In the genomic region with DNA sequence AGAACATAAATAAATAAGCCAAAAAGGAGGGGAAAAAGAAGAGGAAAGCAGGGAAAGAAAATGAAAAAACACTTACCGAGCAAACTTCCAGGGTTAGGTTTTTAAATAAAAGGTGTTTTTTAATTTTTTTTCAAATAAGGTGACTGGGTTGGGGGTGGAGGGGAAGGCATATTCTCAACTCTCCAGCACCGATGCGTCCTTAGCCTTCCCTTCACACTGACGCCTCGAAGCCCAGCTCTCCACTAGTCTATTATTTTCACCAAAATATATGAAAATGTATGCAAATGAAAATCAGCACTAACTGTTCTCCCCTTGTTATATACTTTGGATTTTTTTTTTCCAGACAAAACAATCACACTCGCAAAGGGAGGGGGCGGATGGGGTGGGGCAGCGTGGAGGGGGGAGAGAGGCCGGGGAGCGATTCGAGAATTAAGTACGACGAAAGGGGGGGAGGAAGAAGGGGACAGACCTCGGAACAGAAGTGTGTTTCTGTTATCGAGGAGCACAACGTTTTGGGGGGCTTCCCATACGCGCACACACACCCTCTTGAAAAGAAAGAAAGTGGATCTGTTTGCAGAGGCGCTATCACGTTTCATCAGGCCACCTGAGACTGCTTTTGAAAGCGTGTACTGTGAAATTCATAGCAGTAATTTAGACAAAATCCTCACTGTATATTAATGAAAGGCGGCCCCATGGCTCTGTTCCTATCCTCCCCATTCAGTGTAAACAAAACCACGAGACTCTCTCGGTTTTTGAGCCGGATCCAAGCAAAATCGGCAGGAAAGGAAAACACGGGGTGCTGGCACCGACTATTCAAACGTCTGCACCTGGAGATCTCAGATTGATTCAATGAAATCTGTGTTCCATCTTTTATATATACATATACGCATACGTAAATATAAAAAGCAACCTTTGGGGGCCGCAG, we compare ENCODE assay signal across 9 cellular contexts. TPM values are rescaled to one million over a fixed set of nuclear protein-coding genes. Genes with fewer than 3 reads are reported as not detected.
DNase-seq lines count a peak whose midpoint lies in the region; ATAC-seq and TF ChIP-seq lines count a peak whose summit lies in the region.
"Had no signal": no experiment of that assay in that cellular context is flagged by ENCODE, and none has a peak within 500 bp of the region (broad histone marks: within the 10 kb centered on the region; RNA-seq: fewer than 3 reads in every experiment).

No MANE protein-coding gene starts in this region.

- H2BK15ac ChIP-seq in mesendoderm (replicated peaks; ENCODE audit: low read depth), result no peak overlapping the region

- H3K9me3 Mint-ChIP-seq in GM23338, result no peaks in the 10 kb centered on the region; the same call in 1 of the 3 replicates

- H3K27me3 ChIP-seq in ACC112 (ENCODE audit: insufficient read depth, low read length), result peaks cover 81% of the 10 kb centered on the region
- H3K27me3 ChIP-seq in GM23338 (ENCODE audit: insufficient read depth), result peaks cover 84% of the 10 kb centered on the region
- peaks cover 3% of the 10 kb centered on the region for H3K27me3 ChIP-seq in ascending aorta
- peaks cover 50% of the 10 kb centered on the region for H3K27me3 ChIP-seq in mesendoderm (ENCODE audit: insufficient read depth, low read length, poor library complexity)

- no peaks in the 10 kb centered on the region; the same call in 1 of the 2 replicates for H4K20me1 ChIP-seq in GM23338 (replicated peaks; ENCODE audit: insufficient read depth)

- H3K4ac ChIP-seq in mesendoderm (ENCODE audit: low read depth, low read length), result no peak overlapping the region

- no peaks in the 10 kb centered on the region for H3K9me3 ChIP-seq in ascending aorta

- no peaks in the 10 kb centered on the region; the same call in 2 of the 3 replicates for H3K36me3 Mint-ChIP-seq in GM23338 (ENCODE audit: low read depth)

- no peak overlapping the region for H3K18ac ChIP-seq in mesendoderm (ENCODE audit: low read length)

- no peaks in the 10 kb centered on the region for H3K9me2 ChIP-seq in GM23338 (ENCODE audit: insufficient read depth)

- no peak overlapping the region for H2BK120ac ChIP-seq in mesendoderm (ENCODE audit: low read depth, low read length)

- peak overlapping the region; percentile 87 for H3K4me3 Mint-ChIP-seq in GM23338

- no peak overlapping the region for H3K23ac ChIP-seq in mesendoderm (ENCODE audit: low read length)

- H3K4me1 Mint-ChIP-seq in GM23338, result peaks cover 66% of the 10 kb centered on the region

- H3K4me2 ChIP-seq in GM23338, result peak overlapping the region; percentile 89
- H3K4me2 ChIP-seq in mesendoderm (ENCODE audit: low read length), result no peak overlapping the region

- H2AFZ ChIP-seq in ACC112 (ENCODE audit: low read length, unreplicated experiment) (no peak overlapping the region), GM23338 (peak overlapping the region; percentile 84)

- H3K27ac Mint-ChIP-seq in GM23338, result no peak overlapping the region

- H3K4me1 ChIP-seq in ACC112 (ENCODE audit: control insufficient read depth, insufficient read depth, low read length, unreplicated experiment) (no peaks in the 10 kb centered on the region), GM23338 (ENCODE audit: insufficient read depth) (peaks cover 63% of the 10 kb centered on the region), ascending aorta (peaks cover 0 to 8% of the 10 kb centered on the region in 2 donors), mesendoderm (ENCODE audit: control insufficient read depth, low read depth, low read length) (no peaks in the 10 kb centered on the region)

- no peak overlapping the region for H3K56ac ChIP-seq in mesendoderm (ENCODE audit: low read length)

- H3K36me3 ChIP-seq in ACC112 (ENCODE audit: insufficient read depth, low read length), result no peaks in the 10 kb centered on the region
- no peaks in the 10 kb centered on the region for H3K36me3 ChIP-seq in GM23338 (ENCODE audit: insufficient read depth)
- no peaks in the 10 kb centered on the region for H3K36me3 ChIP-seq in ascending aorta
- H3K36me3 ChIP-seq in mesendoderm (ENCODE audit: control insufficient read depth, insufficient read depth, low read length), result no peaks in the 10 kb centered on the region

- H4K5ac ChIP-seq in mesendoderm (ENCODE audit: low read length), result no peak overlapping the region

- ATAC-seq in GM23338, result no peak
- ATAC-seq in GM18511 (IDR thresholded peaks at IDR 0.05; ENCODE audit: unreplicated experiment), result no peak
- no peak for ATAC-seq in HG03378 (IDR thresholded peaks at IDR 0.05; ENCODE audit: unreplicated experiment)

- no peak overlapping the region for H3K9ac ChIP-seq in mesendoderm (ENCODE audit: low read length)

- no peak overlapping the region for H4K8ac ChIP-seq in mesendoderm (ENCODE audit: low read depth, low read length)

- H3K27ac ChIP-seq in ACC112 (ENCODE audit: low read depth, low read length) (no peak overlapping the region), GM23338 (ENCODE audit: low read depth) (no peak overlapping the region), ascending aorta (peak overlapping the region in 1 of 2 donors; percentile 61), mesendoderm (ENCODE audit: low read depth, low read length) (no peak overlapping the region)

- peaks cover 15% of the 10 kb centered on the region for H3F3A ChIP-seq in GM23338 (replicated peaks; ENCODE audit: low read depth)

- no CpG with 5 or more reads among the region's 32 CpGs for WGBS in mesendoderm (ENCODE audit: extremely low coverage, insufficient coverage, low lambda C conversion rate)

- H2AK5ac ChIP-seq in mesendoderm (ENCODE audit: low read length), result no peak overlapping the region

- H3K4me3 ChIP-seq in ACC112 (ENCODE audit: low read depth, low read length) (peak overlapping the region; percentile 75), GM23338 (peak overlapping the region; percentile 67), ascending aorta (peak overlapping the region; percentile 53 to 73), mesendoderm (ENCODE audit: low read length) (no peak overlapping the region)

- TF ChIP-seq CTCF in GM23338 (conservative IDR thresholded peaks at IDR 0.05; ENCODE audit: low read depth in 2 of 2) (no peak), ascending aorta (IDR thresholded peaks at IDR 0.05) (no peak)

- DNase-seq in GM23338 (ENCODE audit: low spot score) (peak; percentile 35), ascending aorta (ENCODE audit: low spot score in 2 of 2) (no peak), mesendoderm (peak; percentile 27), erythroblast (lab: John Stamatoyannopoulos, UW) (no peak), T-helper 9 cell (no peak)
- DNase-seq: central memory CD4-positive, alpha-beta T cell had no signal

- peaks cover 86% of the 10 kb centered on the region for H3K27me3 Mint-ChIP-seq in GM23338 (ENCODE audit: insufficient read depth, low read depth, poor library complexity)

- no peaks in the 10 kb centered on the region for H3K79me1 ChIP-seq in mesendoderm (ENCODE audit: low read length)

- no peak for TF ChIP-seq POLR2A in erythroblast (IDR thresholded peaks at IDR 0.05; ENCODE audit: low read length)

- H3K79me2 ChIP-seq in ACC112 (ENCODE audit: control insufficient read depth, insufficient read depth, low read length, unreplicated experiment) (no peaks in the 10 kb centered on the region), GM23338 (replicated peaks; ENCODE audit: insufficient read depth) (no peaks in the 10 kb centered on the region), mesendoderm (ENCODE audit: control insufficient read depth, insufficient read depth, low read length) (no peaks in the 10 kb centered on the region)

- no peak overlapping the region for H2BK5ac ChIP-seq in mesendoderm (ENCODE audit: low read length)

- intact Hi-C loops in ascending aorta (cut with DNase I), result loop anchor here (2.0 kb wide), 1 partner anchor 185 kb away; no protein-coding TSS in a partner anchor

TF ChIP-seq in GM23338, 12 proteins besides CTCF, POLR2A, EP300 and RAD21:
- peak; percentile 72 for TF ChIP-seq EZH2 (IDR thresholded peaks at IDR 0.05; ENCODE audit: low read depth, unreplicated experiment)
- TF ChIP-seq ETS1 (IDR thresholded peaks at IDR 0.05), result no peak

RNA-seq across cellular contexts. Expression of gene POU3F3, which starts 2.4 kb away (rescaled TPM):
- 0.24 TPM in 1 of 2 replicates, not detected in the other for total RNA-seq in GM23338 (2014; rRNA removed; shearing (Covaris generic))
- polyA plus RNA-seq in GM23338 (2016; fragmentation: Nextera tagmentation; extraction: Ambion mirVana), result 0.06 and 0.14 TPM in 2 replicates
- total RNA-seq in ascending aorta, result 0.21 TPM
- 0.06 TPM for polyA plus RNA-seq in mesendoderm (2013, experiment 1 of 2)
- polyA plus RNA-seq in mesendoderm (2013, experiment 2 of 2), result 0.06 TPM

Comparison
In these comparisons a context has a peak if more than half of its experiments do, and no peak if none do; other contexts are left out.
1. DNase-seq: peak in GM23338 (single experiment) and mesendoderm (single experiment); none in ascending aorta (0 of 2), erythroblast (0 of 2) and T-helper 9 cell (single experiment).